Comparison of ENCODE assay signal across 14 cellular contexts in the genomic region with DNA sequence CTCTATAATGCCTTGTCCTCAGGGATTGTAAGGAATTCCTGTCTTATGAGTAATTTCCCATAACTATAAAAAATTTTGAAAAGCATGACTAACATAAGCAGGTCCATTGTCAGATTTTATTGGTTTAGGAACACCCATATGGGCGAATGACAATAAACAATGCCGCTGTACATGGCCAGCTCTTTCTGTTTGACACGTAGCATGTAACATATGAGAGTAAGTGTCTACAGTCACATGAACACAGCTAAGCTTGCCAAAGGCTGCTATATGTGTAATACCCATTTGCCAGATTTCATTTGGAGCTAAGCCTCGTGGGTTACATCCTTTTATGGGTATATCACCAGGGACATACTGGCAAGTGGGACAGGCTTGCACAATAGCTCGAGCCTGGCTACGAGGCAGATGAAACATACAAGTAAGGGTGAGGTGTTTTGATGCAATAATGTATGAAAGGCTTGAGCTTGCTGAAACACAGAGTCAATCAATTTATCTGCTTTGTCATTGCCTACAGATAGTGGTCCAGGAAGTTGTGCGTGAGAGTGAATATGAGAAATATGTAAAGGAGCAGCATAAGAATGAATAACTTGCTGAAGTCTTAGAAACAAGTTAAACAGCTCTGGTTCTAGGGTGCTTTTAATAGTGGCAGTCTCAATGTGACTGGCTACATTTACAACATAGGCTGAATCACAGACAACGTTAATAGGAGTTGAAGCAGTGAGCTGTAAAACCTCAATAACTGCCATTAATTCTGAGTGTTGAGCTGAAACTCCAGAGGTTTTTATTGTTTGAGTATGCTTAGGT.
DNase-seq lines count a peak whose midpoint lies in the region; ATAC-seq, FAIRE-seq and TF ChIP-seq lines count a peak whose summit lies in the region.
"Had no signal": no experiment of that assay in that cellular context is flagged by ENCODE, and none has a peak within 500 bp of the region (broad histone marks: within the 10 kb centered on the region; RNA-seq: fewer than 3 reads in every experiment).

No MANE protein-coding gene starts in this region.

- no peak overlapping the region for H4K8ac ChIP-seq in mesendoderm (ENCODE audit: low read depth, low read length)

- no peak overlapping the region for H3K4me3 ChIP-seq in bronchial epithelial cell (ENCODE audit: low read depth, low read length)
- H3K4me3 ChIP-seq in mesendoderm (ENCODE audit: low read length) = no peak overlapping the region

- H2BK5ac ChIP-seq in mesendoderm (ENCODE audit: low read length) = no peak overlapping the region

- H3K9ac ChIP-seq in mesendoderm (ENCODE audit: low read length) = no peak overlapping the region

- WGBS in mesendoderm (ENCODE audit: extremely low coverage, insufficient coverage, low lambda C conversion rate) = no CpG with 5 or more reads among the region's 8 CpGs

- no peaks in the 10 kb centered on the region for H3K4me1 ChIP-seq in mesendoderm (ENCODE audit: control insufficient read depth, low read depth, low read length)

- H3K4me2 ChIP-seq in mesendoderm (ENCODE audit: low read length) = no peak overlapping the region

- no peaks in the 10 kb centered on the region for H3K79me1 ChIP-seq in mesendoderm (ENCODE audit: low read length)

- H3K56ac ChIP-seq in mesendoderm (ENCODE audit: low read length) = no peak overlapping the region

- ATAC-seq in GM19023 (IDR thresholded peaks at IDR 0.05; ENCODE audit: unreplicated experiment) (peak; percentile 49), GM21723 (IDR thresholded peaks at IDR 0.05; ENCODE audit: unreplicated experiment) (no peak), GM18498 (IDR thresholded peaks at IDR 0.05; ENCODE audit: unreplicated experiment) (no peak)
- ATAC-seq: activated CD8-positive, alpha-beta T cell treated with anti-CD3 and anti-CD28 coated beads, Interleukin-2, amount 10 ng/mL, durations not matched to agents 7 days and 5 days; right cardiac atrium; stimulated activated naive CD8-positive, alpha-beta T cell treated with anti-CD3 and anti-CD28 coated beads, Interleukin-15, amount 100 ng/mL, for 72 hours had no signal

- H3K4ac ChIP-seq in mesendoderm (ENCODE audit: low read depth, low read length) = no peak overlapping the region

- H3K27me3 Mint-ChIP-seq in nephron (ENCODE audit: low read depth) = no peaks in the 10 kb centered on the region
- H3K27me3 Mint-ChIP-seq in activated CD4-positive, alpha-beta T cell treated with anti-CD3 and anti-CD28 coated beads, Interleukin-2, amount 10 ng/mL, durations not matched to agents 24 days and 14 days = no peaks in the 10 kb centered on the region
- H3K27me3 Mint-ChIP-seq: stimulated activated naive CD8-positive, alpha-beta T cell treated with anti-CD3 and anti-CD28 coated beads, Interleukin-15, amount 100 ng/mL, for 72 hours had no signal

- H3K36me3 ChIP-seq in bronchial epithelial cell (ENCODE audit: control insufficient read depth, insufficient read depth, low read length) = no peaks in the 10 kb centered on the region
- no peaks in the 10 kb centered on the region for H3K36me3 ChIP-seq in mesendoderm (ENCODE audit: control insufficient read depth, insufficient read depth, low read length)

- H3K27me3 ChIP-seq in bronchial epithelial cell (ENCODE audit: control insufficient read depth, insufficient read depth, low read length) (no peaks in the 10 kb centered on the region), mesendoderm (ENCODE audit: insufficient read depth, low read length, poor library complexity) (no peaks in the 10 kb centered on the region)

- no peak overlapping the region for H2AK5ac ChIP-seq in mesendoderm (ENCODE audit: low read length)

- TF ChIP-seq CTCF in bronchial epithelial cell (IDR thresholded peaks at IDR 0.05; ENCODE audit: insufficient read depth, low read length, severe bottlenecking) = no peak
- no peak for TF ChIP-seq CTCF in nephron (IDR thresholded peaks at IDR 0.05; ENCODE audit: unreplicated experiment in 3 of 3)

- no peak for FAIRE-seq in bronchial epithelial cell (lab: Jason Lieb, UNC)

- no peaks in the 10 kb centered on the region for H3K4me1 Mint-ChIP-seq in nephron
- H3K4me1 Mint-ChIP-seq in activated CD4-positive, alpha-beta T cell treated with anti-CD3 and anti-CD28 coated beads, Interleukin-2, amount 10 ng/mL, durations not matched to agents 24 days and 14 days = no peaks in the 10 kb centered on the region
- H3K4me1 Mint-ChIP-seq: stimulated activated naive CD8-positive, alpha-beta T cell treated with anti-CD3 and anti-CD28 coated beads, Interleukin-15, amount 100 ng/mL, for 72 hours had no signal

- no peak overlapping the region for H3K27ac ChIP-seq in mesendoderm (ENCODE audit: low read depth, low read length)
- H3K27ac ChIP-seq: C4-2B had no signal

- no peaks in the 10 kb centered on the region for H3K79me2 ChIP-seq in mesendoderm (ENCODE audit: control insufficient read depth, insufficient read depth, low read length)

- intact Hi-C loops in activated CD4-positive, alpha-beta T cell treated with anti-CD3 and anti-CD28 coated beads, Interleukin-2, amount 10 ng/mL, durations not matched to agents 24 days and 14 days (cut with micrococcal nuclease) = no loop called here

- H3K27ac Mint-ChIP-seq in nephron = peak overlapping the region; percentile 39 to 75 (median 58)
- H3K27ac Mint-ChIP-seq in activated CD4-positive, alpha-beta T cell treated with anti-CD3 and anti-CD28 coated beads, Interleukin-2, amount 10 ng/mL, durations not matched to agents 24 days and 14 days = no peak overlapping the region
- H3K27ac Mint-ChIP-seq: activated CD8-positive, alpha-beta T cell treated with anti-CD3 and anti-CD28 coated beads, Interleukin-2, amount 10 ng/mL, durations not matched to agents 7 days and 5 days; stimulated activated naive CD8-positive, alpha-beta T cell treated with anti-CD3 and anti-CD28 coated beads, Interleukin-15, amount 100 ng/mL, for 72 hours; T-helper 1 cell treated with Interleukin-12 subunit alpha and Interleukin-12 subunit beta and Interleukin-4 antibody, amounts not matched to agents 30 μg/mL and 1 μg/mL, for 36 hours had no signal

- no peak overlapping the region for H3K18ac ChIP-seq in mesendoderm (ENCODE audit: low read length)

- H2BK15ac ChIP-seq in mesendoderm (replicated peaks; ENCODE audit: low read depth) = no peak overlapping the region

- H4K5ac ChIP-seq in mesendoderm (ENCODE audit: low read length) = no peak overlapping the region

- no peak overlapping the region for H3K4me3 Mint-ChIP-seq in nephron
- H3K4me3 Mint-ChIP-seq in activated CD4-positive, alpha-beta T cell treated with anti-CD3 and anti-CD28 coated beads, Interleukin-2, amount 10 ng/mL, durations not matched to agents 24 days and 14 days = no peak overlapping the region
- H3K4me3 Mint-ChIP-seq: activated CD8-positive, alpha-beta T cell treated with anti-CD3 and anti-CD28 coated beads, Interleukin-2, amount 10 ng/mL, durations not matched to agents 7 days and 5 days; stimulated activated naive CD8-positive, alpha-beta T cell treated with anti-CD3 and anti-CD28 coated beads, Interleukin-15, amount 100 ng/mL, for 72 hours; T-helper 1 cell treated with Interleukin-12 subunit alpha and Interleukin-12 subunit beta and Interleukin-4 antibody, amounts not matched to agents 30 μg/mL and 1 μg/mL, for 36 hours had no signal

- no peaks in the 10 kb centered on the region for H3K36me3 Mint-ChIP-seq in nephron (ENCODE audit: low read depth)
- H3K36me3 Mint-ChIP-seq in activated CD4-positive, alpha-beta T cell treated with anti-CD3 and anti-CD28 coated beads, Interleukin-2, amount 10 ng/mL, durations not matched to agents 24 days and 14 days (ENCODE audit: low read depth) = no peaks in the 10 kb centered on the region

- H3K9me3 Mint-ChIP-seq in nephron = peaks cover 3% of the 10 kb centered on the region
- H3K9me3 Mint-ChIP-seq in activated CD4-positive, alpha-beta T cell treated with anti-CD3 and anti-CD28 coated beads, Interleukin-2, amount 10 ng/mL, durations not matched to agents 24 days and 14 days = no peaks in the 10 kb centered on the region
- H3K9me3 Mint-ChIP-seq: T-helper 1 cell treated with Interleukin-12 subunit alpha and Interleukin-12 subunit beta and Interleukin-4 antibody, amounts not matched to agents 30 μg/mL and 1 μg/mL, for 36 hours had no signal

- no peak overlapping the region for H2BK120ac ChIP-seq in mesendoderm (ENCODE audit: low read depth, low read length)

- peak; percentile 80 for DNase-seq in HS-5 (ENCODE audit: low read depth)
- peak; percentile 77 for DNase-seq in bronchial epithelial cell (ENCODE audit: low read depth)
- no peak for DNase-seq in activated CD4-positive, alpha-beta T cell treated with anti-CD3 and anti-CD28 coated beads, Interleukin-2, amount 10 ng/mL, durations not matched to agents 24 days and 14 days
- no peak for DNase-seq in mesendoderm
- DNase-seq: activated CD8-positive, alpha-beta T cell treated with anti-CD3 and anti-CD28 coated beads, Interleukin-2, amount 10 ng/mL, durations not matched to agents 7 days and 5 days; activated gamma-delta T cell; right cardiac atrium; stimulated activated naive CD8-positive, alpha-beta T cell treated with anti-CD3 and anti-CD28 coated beads, Interleukin-15, amount 100 ng/mL, for 72 hours had no signal

- H3K23ac ChIP-seq in mesendoderm (ENCODE audit: low read length) = no peak overlapping the region

Comparison
In these comparisons a context has a peak if more than half of its experiments do, and no peak if none do; other contexts are left out.
1. DNase-seq: peak in HS-5 (single experiment) and bronchial epithelial cell (single experiment); none in activated CD4-positive, alpha-beta T cell treated with anti-CD3 and anti-CD28 coated beads, Interleukin-2, amount 10 ng/mL, durations not matched to agents 24 days and 14 days (single experiment) and mesendoderm (single experiment).